Comparison of ENCODE assay signal across 18 cellular contexts in the genomic region with DNA sequence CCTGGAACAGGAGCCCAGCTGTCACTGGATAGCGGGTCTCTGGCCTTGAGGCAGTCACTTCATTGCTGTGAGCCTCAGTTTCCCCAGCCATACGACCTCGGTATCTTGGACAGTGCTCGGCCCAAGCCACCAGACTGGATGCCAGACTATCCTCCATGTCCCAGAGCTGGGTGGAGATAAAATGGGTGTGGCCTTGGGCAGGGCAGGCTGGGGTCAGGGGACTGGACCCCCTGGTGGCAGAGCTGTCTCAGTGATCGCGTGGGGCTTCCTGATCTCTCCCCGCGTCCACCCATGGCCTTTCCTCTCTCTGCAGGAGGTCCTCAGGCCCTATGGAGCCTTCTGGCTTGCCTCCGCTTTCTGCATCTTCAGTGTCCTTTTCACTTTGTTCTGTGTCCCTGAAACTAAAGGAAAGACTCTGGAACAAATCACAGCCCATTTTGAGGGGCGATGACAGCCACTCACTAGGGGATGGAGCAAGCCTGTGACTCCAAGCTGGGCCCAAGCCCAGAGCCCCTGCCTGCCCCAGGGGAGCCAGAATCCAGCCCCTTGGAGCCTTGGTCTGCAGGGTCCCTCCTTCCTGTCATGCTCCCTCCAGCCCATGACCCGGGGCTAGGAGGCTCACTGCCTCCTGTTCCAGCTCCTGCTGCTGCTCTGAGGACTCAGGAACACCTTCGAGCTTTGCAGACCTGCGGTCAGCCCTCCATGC. TPM values are rescaled to one million over a fixed set of nuclear protein-coding genes. Genes with fewer than 3 reads are reported as not detected.
A peak's percentile ranks its signal among the peaks of the same experiment; 100 is the strongest.
DNase-seq lines count a peak whose midpoint lies in the region; ATAC-seq and TF ChIP-seq lines count a peak whose summit lies in the region.
"Had no signal": no experiment of that assay in that cellular context is flagged by ENCODE, and none has a peak within 500 bp of the region (broad histone marks: within the 10 kb centered on the region; RNA-seq: fewer than 3 reads in every experiment).

No MANE protein-coding gene starts in this region.

- peaks cover 5% of the 10 kb centered on the region for H3K36me3 Mint-ChIP-seq in GM23338 (ENCODE audit: low read depth)

- no peaks in the 10 kb centered on the region for H3K4me1 ChIP-seq in GM23338 (ENCODE audit: insufficient read depth)
- peaks cover 0 to 16% (median 11%) of the 10 kb centered on the region in 12 donors for H3K4me1 ChIP-seq in heart left ventricle
- H3K4me1 ChIP-seq in rectal smooth muscle tissue (ENCODE audit: control insufficient read depth, insufficient read depth, low read length): peaks cover 2% of the 10 kb centered on the region
- peaks cover 0 to 7% of the 10 kb centered on the region in 2 experiments; a peak in 1 of 4 replicates for H3K4me1 ChIP-seq in SK-N-SH (ENCODE audit: control insufficient read depth in 1 of 2, insufficient read depth in 2 of 2, low read depth in 1 of 2, low read length in 1 of 2)

- POLR2A ChIA-PET in SK-N-SH (lab: Yijun Ruan, JAX): interaction anchor here (1.3 kb wide), 1 partner anchor 9 kb away, joined by 3 read pairs; no protein-coding TSS in a partner anchor

- no peak overlapping the region for H3K4me3 ChIP-seq in GM23338
- no peak overlapping the region for H3K4me3 ChIP-seq in heart left ventricle
- no peak overlapping the region for H3K4me3 ChIP-seq in rectal smooth muscle tissue (ENCODE audit: low read length)
- no peak overlapping the region for H3K4me3 ChIP-seq in SK-N-SH (ENCODE audit: low read depth in 2 of 2, low read length in 1 of 2)
- H3K4me3 ChIP-seq: GM12878 had no signal

- H3K27me3 ChIP-seq in GM23338 (ENCODE audit: insufficient read depth): no peaks in the 10 kb centered on the region
- no peaks in the 10 kb centered on the region for H3K27me3 ChIP-seq in heart left ventricle
- H3K27me3 ChIP-seq in rectal smooth muscle tissue (ENCODE audit: control insufficient read depth, insufficient read depth, low read length): no peaks in the 10 kb centered on the region
- H3K27me3 ChIP-seq in SK-N-SH (ENCODE audit: insufficient read depth): no peaks in the 10 kb centered on the region

- H3K4me1 Mint-ChIP-seq in GM23338: peaks cover 3% of the 10 kb centered on the region; the same call in 2 of the 3 replicates

- H4K20me1 ChIP-seq in GM23338 (replicated peaks; ENCODE audit: insufficient read depth) (no peaks in the 10 kb centered on the region), SK-N-SH (ENCODE audit: insufficient read depth) (no peaks in the 10 kb centered on the region)

- no peak for TF ChIP-seq EP300 in SK-N-SH (IDR thresholded peaks at IDR 0.05; ENCODE audit: borderline replicate concordance in 1 of 2, low read depth in 1 of 2, low read length in 1 of 2)

- H3K4me2 ChIP-seq in GM23338 (no peak overlapping the region), SK-N-SH (no peak overlapping the region)

- H3K79me2 ChIP-seq in GM23338 (replicated peaks; ENCODE audit: insufficient read depth) (no peaks in the 10 kb centered on the region), SK-N-SH (ENCODE audit: insufficient read depth) (no peaks in the 10 kb centered on the region)

- H3K9ac ChIP-seq in rectal smooth muscle tissue (ENCODE audit: low read length) (no peak overlapping the region), SK-N-SH (no peak overlapping the region)

- no peak for TF ChIP-seq RAD21 in SK-N-SH (IDR thresholded peaks at IDR 0.05; ENCODE audit: low read length)

- H3K9me3 Mint-ChIP-seq in GM23338: no peaks in the 10 kb centered on the region
- H3K9me3 Mint-ChIP-seq: stimulated activated memory B cell treated with anti-CD40 and anti-IgM and Interleukin-4, amounts not matched to agents 10 μg/mL and 1 μg/mL and 100 μg/mL, for 72 hours had no signal

- intact Hi-C loops in heart left ventricle (cut with DNase I): no loop called here

- CTCF ChIA-PET in SK-N-SH (lab: Yijun Ruan, JAX): interaction anchor here (1.0 to 1.7 kb wide), 5 partner anchors 8 to 40 kb away, joined by 3 to 5 read pairs (median 3); a partner anchor contains a TSS

- H3K27ac Mint-ChIP-seq in GM23338: no peak overlapping the region
- H3K27ac Mint-ChIP-seq: stimulated activated memory B cell treated with anti-CD40 and anti-IgM and Interleukin-4, amounts not matched to agents 10 μg/mL and 1 μg/mL and 100 μg/mL, for 72 hours had no signal

- no peaks in the 10 kb centered on the region for H3K9me2 ChIP-seq in GM23338 (ENCODE audit: insufficient read depth)
- no peaks in the 10 kb centered on the region for H3K9me2 ChIP-seq in SK-N-SH

- ATAC-seq in GM23338 (no peak), heart left ventricle (peak in 3 of 4 donors; percentile 25 to 48 (median 31)), HG02623 (IDR thresholded peaks at IDR 0.05; ENCODE audit: unreplicated experiment) (no peak)
- ATAC-seq: GM12878; stimulated activated memory B cell treated with anti-CD40 and anti-IgM and Interleukin-4, amounts not matched to agents 10 μg/mL and 1 μg/mL and 100 μg/mL, for 72 hours had no signal

- H2AFZ ChIP-seq in GM23338 (no peak overlapping the region), SK-N-SH (ENCODE audit: low read depth) (no peak overlapping the region)

- no peaks in the 10 kb centered on the region for H3K36me3 ChIP-seq in GM23338 (ENCODE audit: insufficient read depth)
- H3K36me3 ChIP-seq in heart left ventricle: peaks cover 0 to 44% (median 28%) of the 10 kb centered on the region in 9 donors
- H3K36me3 ChIP-seq in rectal smooth muscle tissue (ENCODE audit: control insufficient read depth, insufficient read depth, low read length): peaks cover 17% of the 10 kb centered on the region
- H3K36me3 ChIP-seq in SK-N-SH (replicated peaks in 1 of 2; ENCODE audit: control insufficient read depth in 1 of 2, insufficient read depth in 2 of 2, low read length in 1 of 2): peaks cover 0 to 22% of the 10 kb centered on the region in 2 experiments

- DNase-seq in GM23338 (ENCODE audit: low spot score) (no peak), SK-N-DZ (ENCODE audit: low spot score) (peak; percentile 90), heart left ventricle (peak in 1 of 5 donors; percentile 63), NCI-H187 (lab: John Stamatoyannopoulos, UW) (no peak), SK-N-SH (no peak)
- no peak for DNase-seq in activated CD4-positive, alpha-beta T cell treated with anti-CD3 and anti-CD28 coated beads, Interleukin-2, amount 50 U/mL, for 1 hour
- DNase-seq: activated CD8-positive, alpha-beta memory T cell treated with anti-CD3 and anti-CD28 coated beads, Interleukin-2, amount 50 U/mL, for 48 hours; activated effector memory CD4-positive, alpha-beta T cell treated with Interleukin-2 at 50 U/mL for 16 hours; foreskin fibroblast; hypothalamus; NCI-H1092 treated with DMSO at 0.1 percent for 48 hours; NCI-H524; SIG-M5; T-helper 1 cell had no signal

- TF ChIP-seq POLR2A in heart left ventricle (IDR thresholded peaks at IDR 0.05): no peak

- H3K27me3 Mint-ChIP-seq in GM23338 (ENCODE audit: insufficient read depth, low read depth, poor library complexity): peaks cover 9% of the 10 kb centered on the region
- H3K27me3 Mint-ChIP-seq: stimulated activated memory B cell treated with anti-CD40 and anti-IgM and Interleukin-4, amounts not matched to agents 10 μg/mL and 1 μg/mL and 100 μg/mL, for 72 hours had no signal

- H3K27ac ChIP-seq in GM23338 (ENCODE audit: low read depth) (peak overlapping the region; percentile 69; the same call in 1 of the 2 replicates), heart left ventricle (peak overlapping the region in 6 of 12 donors; percentile 8 to 72 (median 44)), rectal smooth muscle tissue (ENCODE audit: low read depth, low read length) (peak overlapping the region; percentile 74), SK-N-SH (ENCODE audit: low read depth in 2 of 2, low read length in 1 of 2) (no peak overlapping the region; a peak in 1 of 4 replicates)

- no peak for TF ChIP-seq CTCF in GM23338 (conservative IDR thresholded peaks at IDR 0.05; ENCODE audit: low read depth in 2 of 2)
- TF ChIP-seq CTCF in heart left ventricle (IDR thresholded peaks at IDR 0.05): no peak
- no peak for TF ChIP-seq CTCF in SK-N-SH (IDR thresholded peaks at IDR 0.05)

- H3K4me3 Mint-ChIP-seq in GM23338: no peak overlapping the region
- H3K4me3 Mint-ChIP-seq: stimulated activated memory B cell treated with anti-CD40 and anti-IgM and Interleukin-4, amounts not matched to agents 10 μg/mL and 1 μg/mL and 100 μg/mL, for 72 hours had no signal

- WGBS in heart left ventricle, 4 donors: 48 to 62% (median 53%) methylated on average over 9 to 13 of the region's 13 CpGs
- 87% methylated on average over 12 of the region's 13 CpGs for WGBS in SK-N-SH (ENCODE audit: low lambda C conversion rate)

- H3K9me3 ChIP-seq in heart left ventricle: no peaks in the 10 kb centered on the region
- H3K9me3 ChIP-seq in SK-N-SH: no peaks in the 10 kb centered on the region

- H3F3A ChIP-seq in GM23338 (replicated peaks; ENCODE audit: low read depth) (no peaks in the 10 kb centered on the region), SK-N-SH (replicated peaks; ENCODE audit: insufficient read depth) (no peaks in the 10 kb centered on the region)

RNA-seq across cellular contexts. Expression of a gene that starts 10.0 kb away (rescaled TPM):
- total RNA-seq in GM23338 (2014; rRNA removed; shearing (Covaris generic)): 28.9 and 34.1 TPM in 2 replicates
- polyA plus RNA-seq in GM23338 (2016; fragmentation: Nextera tagmentation; extraction: Ambion mirVana) (16.3 and 18.9 TPM in 2 replicates), heart left ventricle (10 to 100 TPM; 15.6 to 22.1 TPM), SK-N-SH (2012; rRNA removed) (15.1 and 18.7 TPM in 2 replicates)
- 26.4 TPM in 2 replicates for polyA plus RNA-seq in SK-N-DZ (2014; cell fraction: cytosol; rRNA removed)
- polyA plus RNA-seq in SK-N-DZ (2014; cell fraction: nucleus; rRNA removed): 65.9 and 66.7 TPM in 2 replicates
- total RNA-seq in heart left ventricle: 10 to 100 TPM; 12.1 to 25.0 (median 14.9) TPM
- polyA plus RNA-seq in SK-N-SH (2012; cell fraction: cytosol; rRNA removed): 5.2 and 9.6 TPM in 2 replicates
- polyA plus RNA-seq in SK-N-SH (2012; cell fraction: nucleus; rRNA removed): 37.0 and 37.3 TPM in 2 replicates

RNA-seq across cellular contexts. Expression of a gene that starts 17.2 kb away (rescaled TPM):
- total RNA-seq in GM23338 (2014; rRNA removed; shearing (Covaris generic)): 5.8 and 6.3 TPM in 2 replicates
- polyA plus RNA-seq in GM23338 (2016; fragmentation: Nextera tagmentation; extraction: Ambion mirVana) (2.2 and 2.9 TPM in 2 replicates), heart left ventricle (1 to 10 TPM; 3.1 to 3.6 TPM), SK-N-SH (2012; rRNA removed) (4.6 and 5.9 TPM in 2 replicates)
- polyA plus RNA-seq in SK-N-DZ (2014; cell fraction: cytosol; rRNA removed): 4.4 and 4.9 TPM in 2 replicates
- polyA plus RNA-seq in SK-N-DZ (2014; cell fraction: nucleus; rRNA removed): 4.1 and 5.1 TPM in 2 replicates
- total RNA-seq in heart left ventricle: 1 to 10 TPM; 4.6 to 7.4 (median 5.8) TPM
- polyA plus RNA-seq in SK-N-SH (2012; cell fraction: cytosol; rRNA removed): 2.3 and 3.5 TPM in 2 replicates
- polyA plus RNA-seq in SK-N-SH (2012; cell fraction: nucleus; rRNA removed): 15.7 and 16.9 TPM in 2 replicates

RNA-seq across cellular contexts. Expression of a gene that starts 44.3 kb away (rescaled TPM):
- total RNA-seq in GM23338 (2014; rRNA removed; shearing (Covaris generic)): 1,947 and 2,596 TPM in 2 replicates
- polyA plus RNA-seq in GM23338 (2016; fragmentation: Nextera tagmentation; extraction: Ambion mirVana): 2,121 and 2,369 TPM in 2 replicates
- 1,887 and 2,362 TPM in 2 replicates for polyA plus RNA-seq in SK-N-DZ (2014; cell fraction: cytosol; rRNA removed)
- polyA plus RNA-seq in SK-N-DZ (2014; cell fraction: nucleus; rRNA removed): 1,256 and 1,841 TPM in 2 replicates
- 100 to 1,000 TPM; 408 to 937 (median 547) TPM for total RNA-seq in heart left ventricle
- polyA plus RNA-seq in heart left ventricle: 1,000 to 10,000 TPM; 1,225 to 1,523 TPM
- polyA plus RNA-seq in SK-N-SH (2012; rRNA removed): 3,270 and 3,754 TPM in 2 replicates
- 3,350 and 3,639 TPM in 2 replicates for polyA plus RNA-seq in SK-N-SH (2012; cell fraction: cytosol; rRNA removed)
- polyA plus RNA-seq in SK-N-SH (2012; cell fraction: nucleus; rRNA removed): 595 and 635 TPM in 2 replicates

RNA-seq across cellular contexts. Expression of a gene that starts 44.4 kb away (rescaled TPM):
- total RNA-seq in GM23338 (2014; rRNA removed; shearing (Covaris generic)): 16.9 and 21.9 TPM in 2 replicates
- polyA plus RNA-seq in GM23338 (2016; fragmentation: Nextera tagmentation; extraction: Ambion mirVana) (12.8 and 16.1 TPM in 2 replicates), heart left ventricle (10 to 100 TPM; 22.2 to 38.0 TPM), SK-N-SH (2012; rRNA removed) (5.5 and 8.0 TPM in 2 replicates)
- 18.6 and 18.9 TPM in 2 replicates for polyA plus RNA-seq in SK-N-DZ (2014; cell fraction: cytosol; rRNA removed)
- polyA plus RNA-seq in SK-N-DZ (2014; cell fraction: nucleus; rRNA removed): 30.0 and 36.0 TPM in 2 replicates
- 10 to 100 TPM; 21.9 to 42.2 (median 31.6) TPM for total RNA-seq in heart left ventricle
- polyA plus RNA-seq in SK-N-SH (2012; cell fraction: cytosol; rRNA removed): 5.1 and 7.8 TPM in 2 replicates
- polyA plus RNA-seq in SK-N-SH (2012; cell fraction: nucleus; rRNA removed): 35.0 and 51.3 TPM in 2 replicates

Comparison
In these comparisons a context has a peak if more than half of its experiments do, and no peak if none do; other contexts are left out.
1. ATAC-seq: peak in heart left ventricle (3 of 4); none in GM23338 (single experiment) and HG02623 (single experiment).
2. H3K27ac ChIP-seq: peak in GM23338 (single experiment) and rectal smooth muscle tissue (single experiment); none in SK-N-SH (0 of 2).